In the genomic region with DNA sequence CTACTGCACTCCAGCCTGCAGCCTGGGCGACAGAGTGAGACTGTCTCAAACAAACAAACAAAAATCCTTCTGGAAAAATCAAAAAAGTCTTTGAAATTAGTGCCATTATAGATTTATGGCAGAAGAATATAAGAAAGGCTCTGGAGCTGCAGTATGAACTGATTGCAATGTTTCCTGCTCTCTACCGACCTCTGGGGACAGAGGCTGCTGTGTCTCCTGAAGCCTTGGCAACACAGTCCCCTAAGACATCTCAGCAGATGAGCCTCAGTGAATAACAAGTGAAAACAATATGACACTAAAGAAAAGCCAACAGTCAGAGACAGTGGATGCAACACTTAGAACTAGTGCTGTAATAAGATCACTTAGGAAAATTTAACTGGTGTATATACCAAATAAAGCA, we compare ENCODE assay signal across 10 cellular contexts.
DNase-seq lines count a peak whose midpoint lies in the region; ATAC-seq and TF ChIP-seq lines count a peak whose summit lies in the region.
"Had no signal": no experiment of that assay in that cellular context is flagged by ENCODE, and none has a peak within 500 bp of the region (broad histone marks: within the 10 kb centered on the region; RNA-seq: fewer than 3 reads in every experiment).

No MANE protein-coding gene starts in this region.

- no peaks in the 10 kb centered on the region for H3K27me3 Mint-ChIP-seq in WTC11 (ENCODE audit: low read depth)

- H3K27ac Mint-ChIP-seq in WTC11, result no peak overlapping the region

- POLR2A ChIA-PET in WTC11 (lab: Charles Lee), result no interaction called here

- DNase-seq in ELF-1 (ENCODE audit: low read depth, low spot score), result peak; percentile 14
- peak; percentile 9 for DNase-seq in HCEC 1CT
- DNase-seq in WTC11 (ENCODE audit: low spot score), result peak; percentile 28
- DNase-seq in medulla oblongata (ENCODE audit: extremely low spot score), result peak; percentile 15
- DNase-seq: amygdala, heart right ventricle, mesenchymal stem cell had no signal

- TF ChIP-seq CTCF in WTC11 (IDR thresholded peaks at IDR 0.05), result no peak

- peaks cover 10% of the 10 kb centered on the region for H3K9me3 Mint-ChIP-seq in WTC11

- ATAC-seq in WTC11 (peak; percentile 97), HG03039 (IDR thresholded peaks at IDR 0.05; ENCODE audit: unreplicated experiment) (no peak), HG02678 (IDR thresholded peaks at IDR 0.05; ENCODE audit: unreplicated experiment) (no peak)
- no peak for ATAC-seq in activated CD4-positive, CD25-positive, alpha-beta regulatory T cell treated with anti-CD3 and anti-CD28 coated beads, Interleukin-2, amount 50 U/mL, for 24 hours
- ATAC-seq: heart right ventricle had no signal

- H3K4me1 Mint-ChIP-seq in WTC11, result peaks cover 19% of the 10 kb centered on the region

- CTCF ChIA-PET in WTC11 (lab: Charles Lee), result no interaction called here

- H3K4me3 Mint-ChIP-seq in WTC11, result peak overlapping the region; percentile 46

- H3K36me3 Mint-ChIP-seq in WTC11, result 0 out of 2 replicates have a peak, but pooled peaks cover 5% of the 10 kb centered on the region

TF ChIP-seq in WTC11, 78 proteins besides CTCF, POLR2A, EP300 and RAD21:
- TF ChIP-seq, protein P1, sequence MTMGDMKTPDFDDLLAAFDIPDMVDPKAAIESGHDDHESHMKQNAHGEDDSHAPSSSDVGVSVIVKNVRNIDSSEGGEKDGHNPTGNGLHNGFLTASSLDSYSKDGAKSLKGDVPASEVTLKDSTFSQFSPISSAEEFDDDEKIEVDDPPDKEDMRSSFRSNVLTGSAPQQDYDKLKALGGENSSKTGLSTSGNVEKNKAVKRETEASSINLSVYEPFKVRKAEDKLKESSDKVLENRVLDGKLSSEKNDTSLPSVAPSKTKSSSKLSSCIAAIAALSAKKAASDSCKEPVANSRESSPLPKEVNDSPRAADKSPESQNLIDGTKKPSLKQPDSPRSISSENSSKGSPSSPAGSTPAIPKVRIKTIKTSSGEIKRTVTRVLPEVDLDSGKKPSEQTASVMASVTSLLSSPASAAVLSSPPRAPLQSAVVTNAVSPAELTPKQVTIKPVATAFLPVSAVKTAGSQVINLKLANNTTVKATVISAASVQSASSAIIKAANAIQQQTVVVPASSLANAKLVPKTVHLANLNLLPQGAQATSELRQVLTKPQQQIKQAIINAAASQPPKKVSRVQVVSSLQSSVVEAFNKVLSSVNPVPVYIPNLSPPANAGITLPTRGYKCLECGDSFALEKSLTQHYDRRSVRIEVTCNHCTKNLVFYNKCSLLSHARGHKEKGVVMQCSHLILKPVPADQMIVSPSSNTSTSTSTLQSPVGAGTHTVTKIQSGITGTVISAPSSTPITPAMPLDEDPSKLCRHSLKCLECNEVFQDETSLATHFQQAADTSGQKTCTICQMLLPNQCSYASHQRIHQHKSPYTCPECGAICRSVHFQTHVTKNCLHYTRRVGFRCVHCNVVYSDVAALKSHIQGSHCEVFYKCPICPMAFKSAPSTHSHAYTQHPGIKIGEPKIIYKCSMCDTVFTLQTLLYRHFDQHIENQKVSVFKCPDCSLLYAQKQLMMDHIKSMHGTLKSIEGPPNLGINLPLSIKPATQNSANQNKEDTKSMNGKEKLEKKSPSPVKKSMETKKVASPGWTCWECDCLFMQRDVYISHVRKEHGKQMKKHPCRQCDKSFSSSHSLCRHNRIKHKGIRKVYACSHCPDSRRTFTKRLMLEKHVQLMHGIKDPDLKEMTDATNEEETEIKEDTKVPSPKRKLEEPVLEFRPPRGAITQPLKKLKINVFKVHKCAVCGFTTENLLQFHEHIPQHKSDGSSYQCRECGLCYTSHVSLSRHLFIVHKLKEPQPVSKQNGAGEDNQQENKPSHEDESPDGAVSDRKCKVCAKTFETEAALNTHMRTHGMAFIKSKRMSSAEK (CRISPR knock-in tag; IDR thresholded peaks at IDR 0.05; ENCODE audit: borderline replicate concordance), result no peak
- TF ChIP-seq, protein P2, sequence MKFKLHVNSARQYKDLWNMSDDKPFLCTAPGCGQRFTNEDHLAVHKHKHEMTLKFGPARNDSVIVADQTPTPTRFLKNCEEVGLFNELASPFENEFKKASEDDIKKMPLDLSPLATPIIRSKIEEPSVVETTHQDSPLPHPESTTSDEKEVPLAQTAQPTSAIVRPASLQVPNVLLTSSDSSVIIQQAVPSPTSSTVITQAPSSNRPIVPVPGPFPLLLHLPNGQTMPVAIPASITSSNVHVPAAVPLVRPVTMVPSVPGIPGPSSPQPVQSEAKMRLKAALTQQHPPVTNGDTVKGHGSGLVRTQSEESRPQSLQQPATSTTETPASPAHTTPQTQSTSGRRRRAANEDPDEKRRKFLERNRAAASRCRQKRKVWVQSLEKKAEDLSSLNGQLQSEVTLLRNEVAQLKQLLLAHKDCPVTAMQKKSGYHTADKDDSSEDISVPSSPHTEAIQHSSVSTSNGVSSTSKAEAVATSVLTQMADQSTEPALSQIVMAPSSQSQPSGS (CRISPR knock-in tag; IDR thresholded peaks at IDR 0.05; ENCODE audit: borderline replicate concordance, low read depth), result no peak
- TF ChIP-seq ATF1 (CRISPR knock-in tag; IDR thresholded peaks at IDR 0.05) (no peak), ZNF396 (CRISPR knock-in tag; IDR thresholded peaks at IDR 0.05; ENCODE audit: borderline replicate concordance) (no peak), NFATC4 (CRISPR knock-in tag; IDR thresholded peaks at IDR 0.05) (no peak), OVOL2 (CRISPR knock-in tag; IDR thresholded peaks at IDR 0.05; ENCODE audit: borderline replicate concordance) (no peak), ETV6 (CRISPR knock-in tag; IDR thresholded peaks at IDR 0.05) (no peak)
- TF ChIP-seq, protein P3, sequence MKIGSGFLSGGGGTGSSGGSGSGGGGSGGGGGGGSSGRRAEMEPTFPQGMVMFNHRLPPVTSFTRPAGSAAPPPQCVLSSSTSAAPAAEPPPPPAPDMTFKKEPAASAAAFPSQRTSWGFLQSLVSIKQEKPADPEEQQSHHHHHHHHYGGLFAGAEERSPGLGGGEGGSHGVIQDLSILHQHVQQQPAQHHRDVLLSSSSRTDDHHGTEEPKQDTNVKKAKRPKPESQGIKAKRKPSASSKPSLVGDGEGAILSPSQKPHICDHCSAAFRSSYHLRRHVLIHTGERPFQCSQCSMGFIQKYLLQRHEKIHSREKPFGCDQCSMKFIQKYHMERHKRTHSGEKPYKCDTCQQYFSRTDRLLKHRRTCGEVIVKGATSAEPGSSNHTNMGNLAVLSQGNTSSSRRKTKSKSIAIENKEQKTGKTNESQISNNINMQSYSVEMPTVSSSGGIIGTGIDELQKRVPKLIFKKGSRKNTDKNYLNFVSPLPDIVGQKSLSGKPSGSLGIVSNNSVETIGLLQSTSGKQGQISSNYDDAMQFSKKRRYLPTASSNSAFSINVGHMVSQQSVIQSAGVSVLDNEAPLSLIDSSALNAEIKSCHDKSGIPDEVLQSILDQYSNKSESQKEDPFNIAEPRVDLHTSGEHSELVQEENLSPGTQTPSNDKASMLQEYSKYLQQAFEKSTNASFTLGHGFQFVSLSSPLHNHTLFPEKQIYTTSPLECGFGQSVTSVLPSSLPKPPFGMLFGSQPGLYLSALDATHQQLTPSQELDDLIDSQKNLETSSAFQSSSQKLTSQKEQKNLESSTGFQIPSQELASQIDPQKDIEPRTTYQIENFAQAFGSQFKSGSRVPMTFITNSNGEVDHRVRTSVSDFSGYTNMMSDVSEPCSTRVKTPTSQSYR (CRISPR knock-in tag; IDR thresholded peaks at IDR 0.05), result no peak
- TF ChIP-seq, protein P4, sequence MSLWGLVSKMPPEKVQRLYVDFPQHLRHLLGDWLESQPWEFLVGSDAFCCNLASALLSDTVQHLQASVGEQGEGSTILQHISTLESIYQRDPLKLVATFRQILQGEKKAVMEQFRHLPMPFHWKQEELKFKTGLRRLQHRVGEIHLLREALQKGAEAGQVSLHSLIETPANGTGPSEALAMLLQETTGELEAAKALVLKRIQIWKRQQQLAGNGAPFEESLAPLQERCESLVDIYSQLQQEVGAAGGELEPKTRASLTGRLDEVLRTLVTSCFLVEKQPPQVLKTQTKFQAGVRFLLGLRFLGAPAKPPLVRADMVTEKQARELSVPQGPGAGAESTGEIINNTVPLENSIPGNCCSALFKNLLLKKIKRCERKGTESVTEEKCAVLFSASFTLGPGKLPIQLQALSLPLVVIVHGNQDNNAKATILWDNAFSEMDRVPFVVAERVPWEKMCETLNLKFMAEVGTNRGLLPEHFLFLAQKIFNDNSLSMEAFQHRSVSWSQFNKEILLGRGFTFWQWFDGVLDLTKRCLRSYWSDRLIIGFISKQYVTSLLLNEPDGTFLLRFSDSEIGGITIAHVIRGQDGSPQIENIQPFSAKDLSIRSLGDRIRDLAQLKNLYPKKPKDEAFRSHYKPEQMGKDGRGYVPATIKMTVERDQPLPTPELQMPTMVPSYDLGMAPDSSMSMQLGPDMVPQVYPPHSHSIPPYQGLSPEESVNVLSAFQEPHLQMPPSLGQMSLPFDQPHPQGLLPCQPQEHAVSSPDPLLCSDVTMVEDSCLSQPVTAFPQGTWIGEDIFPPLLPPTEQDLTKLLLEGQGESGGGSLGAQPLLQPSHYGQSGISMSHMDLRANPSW (CRISPR knock-in tag; conservative IDR thresholded peaks at IDR 0.05; ENCODE audit: low read depth), result no peak
- TF ChIP-seq, protein P5, sequence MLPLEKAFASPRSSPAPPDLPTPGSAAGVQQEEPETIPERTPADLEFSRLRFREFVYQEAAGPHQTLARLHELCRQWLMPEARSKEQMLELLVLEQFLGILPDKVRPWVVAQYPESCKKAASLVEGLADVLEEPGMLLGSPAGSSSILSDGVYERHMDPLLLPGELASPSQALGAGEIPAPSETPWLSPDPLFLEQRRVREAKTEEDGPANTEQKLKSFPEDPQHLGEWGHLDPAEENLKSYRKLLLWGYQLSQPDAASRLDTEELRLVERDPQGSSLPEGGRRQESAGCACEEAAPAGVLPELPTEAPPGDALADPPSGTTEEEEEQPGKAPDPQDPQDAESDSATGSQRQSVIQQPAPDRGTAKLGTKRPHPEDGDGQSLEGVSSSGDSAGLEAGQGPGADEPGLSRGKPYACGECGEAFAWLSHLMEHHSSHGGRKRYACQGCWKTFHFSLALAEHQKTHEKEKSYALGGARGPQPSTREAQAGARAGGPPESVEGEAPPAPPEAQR (CRISPR knock-in tag; IDR thresholded peaks at IDR 0.05), result no peak
